8 cellular contexts compared by ENCODE assay signal in genomic region chr10:5665380-5666323, GRCh38. TPM values are rescaled to one million over a fixed set of nuclear protein-coding genes. Genes with fewer than 3 reads are reported as not detected.
A peak's percentile ranks its signal among the peaks of the same experiment; 100 is the strongest.
DNase-seq lines count a peak whose midpoint lies in the region; ATAC-seq and TF ChIP-seq lines count a peak whose summit lies in the region.

No MANE protein-coding gene starts in this region.

- H3K4me3 Mint-ChIP-seq in activated naive CD8-positive, alpha-beta T cell treated with anti-CD3 and anti-CD28 coated beads, Interleukin-2, amount 50 U/mL, for 24 hours = peak overlapping the region; percentile 85

- no peaks in the 10 kb centered on the region for H3K36me3 Mint-ChIP-seq in activated naive CD8-positive, alpha-beta T cell treated with anti-CD3 and anti-CD28 coated beads, Interleukin-2, amount 50 U/mL, for 24 hours (ENCODE audit: low read depth)

- no peaks in the 10 kb centered on the region for H3K9me3 Mint-ChIP-seq in activated naive CD8-positive, alpha-beta T cell treated with anti-CD3 and anti-CD28 coated beads, Interleukin-2, amount 50 U/mL, for 24 hours

- no peaks in the 10 kb centered on the region for H3K4me1 ChIP-seq in hepatocyte (ENCODE audit: insufficient read depth)

- no peaks in the 10 kb centered on the region for H4K20me1 ChIP-seq in hepatocyte (ENCODE audit: insufficient read depth, poor library complexity, severe bottlenecking)

- H3K27ac Mint-ChIP-seq in activated naive CD8-positive, alpha-beta T cell treated with anti-CD3 and anti-CD28 coated beads, Interleukin-2, amount 50 U/mL, for 24 hours = no peak overlapping the region

- no peak for DNase-seq in AG04450 (ENCODE audit: low read depth, low spot score)
- peak; percentile 11 for DNase-seq in LoVo (ENCODE audit: low spot score)
- peak; percentile 20 for DNase-seq in activated naive CD8-positive, alpha-beta T cell treated with anti-CD3 and anti-CD28 coated beads, Interleukin-2, amount 50 U/mL, for 24 hours
- DNase-seq in hepatocyte (ENCODE audit: low spot score) = peak; percentile 41
- DNase-seq in sciatic nerve (ENCODE audit: low spot score) = no peak
- DNase-seq in HuH-7 (ENCODE audit: low spot score) = no peak
- no peak for DNase-seq in NCI-H2227 treated with DMSO at 0.1 percent for 48 hours (lab: John Stamatoyannopoulos, UW)

- TF ChIP-seq CTCF in AG04450 (IDR thresholded peaks at IDR 0.05; ENCODE audit: low read depth, low read length) (no peak), hepatocyte (IDR thresholded peaks at IDR 0.05; ENCODE audit: poor library complexity) (no peak)

- peak; percentile 27 for ATAC-seq in GM19023 (IDR thresholded peaks at IDR 0.05; ENCODE audit: unreplicated experiment)
- ATAC-seq in activated naive CD8-positive, alpha-beta T cell treated with anti-CD3 and anti-CD28 coated beads, Interleukin-2, amount 50 U/mL, for 24 hours = peak; percentile 7
- ATAC-seq in sciatic nerve = peak; percentile 59

- peaks cover 7% of the 10 kb centered on the region for H3K27me3 Mint-ChIP-seq in activated naive CD8-positive, alpha-beta T cell treated with anti-CD3 and anti-CD28 coated beads, Interleukin-2, amount 50 U/mL, for 24 hours

- POLR2A ChIA-PET in AG04450 (lab: Yijun Ruan, JAX) = no interaction called here

- H3K27me3 ChIP-seq in AG04450 (ENCODE audit: control insufficient read depth, insufficient read depth, low read length) = peaks cover 13% of the 10 kb centered on the region
- no peaks in the 10 kb centered on the region for H3K27me3 ChIP-seq in hepatocyte

- H3K9me3 ChIP-seq in AG04450 (ENCODE audit: control insufficient read depth, insufficient read depth, low read length) = no peaks in the 10 kb centered on the region; the same call in 1 of the 2 replicates
- H3K9me3 ChIP-seq in hepatocyte (ENCODE audit: low read depth) = no peaks in the 10 kb centered on the region

- no peaks in the 10 kb centered on the region for H3K9me2 ChIP-seq in hepatocyte (replicated peaks; ENCODE audit: insufficient read depth)

- peak overlapping the region; percentile 81 for H2AFZ ChIP-seq in hepatocyte

- no peak overlapping the region for H3K27ac ChIP-seq in AG04450 (ENCODE audit: low read depth, low read length)
- peak overlapping the region; percentile 86 for H3K27ac ChIP-seq in hepatocyte

- intact Hi-C loops in sciatic nerve (cut with DNase I) = no loop called here

- CTCF ChIA-PET in AG04450 (lab: Charles Lee) = interaction anchor here (1.1 to 1.8 kb wide), 2 partner anchors 36 to 223 kb away, joined by 4 to 10 read pairs; no protein-coding TSS in a partner anchor

- H3K4me1 Mint-ChIP-seq in activated naive CD8-positive, alpha-beta T cell treated with anti-CD3 and anti-CD28 coated beads, Interleukin-2, amount 50 U/mL, for 24 hours = peaks cover 15% of the 10 kb centered on the region

- H3K36me3 ChIP-seq in hepatocyte (replicated peaks; ENCODE audit: insufficient read depth, low read depth) = no peaks in the 10 kb centered on the region

- peak overlapping the region; percentile 98 for H3K4me2 ChIP-seq in hepatocyte

- H3K4me3 ChIP-seq in AG04450 (ENCODE audit: low read depth, low read length) (peak overlapping the region; percentile 79), hepatocyte (peak overlapping the region; percentile 94)

- WGBS in hepatocyte (ENCODE audit: low lambda C conversion rate, missing lambda C conversion rate) = 7% methylated on average over 43 of the region's 43 CpGs

- H3K79me2 ChIP-seq in hepatocyte = peaks cover 39% of the 10 kb centered on the region

RNA-seq across cellular contexts. Expression of gene ASB13, which starts 0.7 kb away (rescaled TPM):
- polyA plus RNA-seq in AG04450 (2011; rRNA removed) (4.0 and 4.3 TPM in 2 replicates), hepatocyte (8.8 and 16.9 TPM in 2 replicates)
- 5.0 and 5.7 TPM in 2 replicates for polyA minus RNA-seq in AG04450 (2011; rRNA and poly(A)+ RNA removed)
- total RNA-seq in hepatocyte (9.2 and 18.1 TPM in 2 replicates), sciatic nerve (18.9 TPM)

RNA-seq across cellular contexts. Expression of gene TASOR2, which starts 19.0 kb away (rescaled TPM):
- polyA plus RNA-seq in AG04450 (2011; rRNA removed) = 37.5 and 54.1 TPM in 2 replicates
- polyA minus RNA-seq in AG04450 (2011; rRNA and poly(A)+ RNA removed) = 44.6 and 67.4 TPM in 2 replicates
- 38.4 and 53.1 TPM in 2 replicates for total RNA-seq in hepatocyte
- 13.5 and 16.1 TPM in 2 replicates for polyA plus RNA-seq in hepatocyte
- total RNA-seq in sciatic nerve = 77.3 TPM

Comparison
In these comparisons a context has a peak if more than half of its experiments do, and no peak if none do; other contexts are left out.
1. DNase-seq: peak in LoVo (single experiment), activated naive CD8-positive, alpha-beta T cell treated with anti-CD3 and anti-CD28 coated beads, Interleukin-2, amount 50 U/mL, for 24 hours (single experiment) and hepatocyte (single experiment); none in AG04450 (single experiment), sciatic nerve (single experiment), HuH-7 (single experiment) and NCI-H2227 treated with DMSO at 0.1 percent for 48 hours (single experiment).
2. ATAC-seq: peak in every context shown above with its lines; median percentile 59 in sciatic nerve; 27 in GM19023; 7 in activated naive CD8-positive, alpha-beta T cell treated with anti-CD3 and anti-CD28 coated beads, Interleukin-2, amount 50 U/mL, for 24 hours.